In genomic region chr2:88606371-88607030, GRCh38 we compare ENCODE assay signal across 12 cellular contexts. TPM values are rescaled to one million over a fixed set of nuclear protein-coding genes. Genes with fewer than 3 reads are reported as not detected.
DNase-seq lines count a peak whose midpoint lies in the region; ATAC-seq and TF ChIP-seq lines count a peak whose summit lies in the region.
"Had no signal": no experiment of that assay in that cellular context is flagged by ENCODE, and none has a peak within 500 bp of the region (broad histone marks: within the 10 kb centered on the region; RNA-seq: fewer than 3 reads in every experiment).

No MANE protein-coding gene starts in this region.

- H3K36me3 ChIP-seq in GM23338 (ENCODE audit: insufficient read depth) = no peaks in the 10 kb centered on the region; the same call in 1 of the 2 replicates

- H3K4me3 Mint-ChIP-seq in T-helper 2 cell treated with Interferon-gamma antibody and Interleukin-4, amounts not matched to agents 5 μg/mL and 100 μg/mL, for 36 hours = no peak overlapping the region
- H3K4me3 Mint-ChIP-seq in GM23338 = no peak overlapping the region

- peaks cover 21% of the 10 kb centered on the region; the same call in 1 of the 2 replicates for H3K79me2 ChIP-seq in GM23338 (replicated peaks; ENCODE audit: insufficient read depth)

- H3K36me3 Mint-ChIP-seq in T-helper 2 cell treated with Interferon-gamma antibody and Interleukin-4, amounts not matched to agents 5 μg/mL and 100 μg/mL, for 36 hours (ENCODE audit: low read depth) = peaks cover 4% of the 10 kb centered on the region
- no peaks in the 10 kb centered on the region; the same call in 2 of the 3 replicates for H3K36me3 Mint-ChIP-seq in GM23338 (ENCODE audit: low read depth)

- peak; percentile 86 for ATAC-seq in GM18868 (IDR thresholded peaks at IDR 0.05; ENCODE audit: unreplicated experiment)
- ATAC-seq in GM21529 (IDR thresholded peaks at IDR 0.05; ENCODE audit: unreplicated experiment) = peak; percentile 80
- ATAC-seq in HG03135 (IDR thresholded peaks at IDR 0.05; ENCODE audit: unreplicated experiment) = peak; percentile 82
- ATAC-seq in GM23338 = no peak
- ATAC-seq in left lobe of liver = no peak

- H3K4me2 ChIP-seq in GM23338 = no peak overlapping the region

- no peak overlapping the region for H3K27ac Mint-ChIP-seq in T-helper 2 cell treated with Interferon-gamma antibody and Interleukin-4, amounts not matched to agents 5 μg/mL and 100 μg/mL, for 36 hours
- H3K27ac Mint-ChIP-seq in GM23338 = no peak overlapping the region

- peaks cover 4% of the 10 kb centered on the region for H3K4me1 Mint-ChIP-seq in T-helper 2 cell treated with Interferon-gamma antibody and Interleukin-4, amounts not matched to agents 5 μg/mL and 100 μg/mL, for 36 hours (ENCODE audit: low read depth)
- peaks cover 23% of the 10 kb centered on the region for H3K4me1 Mint-ChIP-seq in GM23338

- no peak for TF ChIP-seq CTCF in GM23338 (conservative IDR thresholded peaks at IDR 0.05; ENCODE audit: low read depth in 2 of 2)

- no peaks in the 10 kb centered on the region for H3K9me3 Mint-ChIP-seq in T-helper 2 cell treated with Interferon-gamma antibody and Interleukin-4, amounts not matched to agents 5 μg/mL and 100 μg/mL, for 36 hours
- H3K9me3 Mint-ChIP-seq in GM23338 = no peaks in the 10 kb centered on the region

- DNase-seq in germinal center (ENCODE audit: low spot score) = peak; percentile 70
- no peak for DNase-seq in T-helper 2 cell treated with Interferon-gamma antibody and Interleukin-4, amounts not matched to agents 5 μg/mL and 100 μg/mL, for 36 hours (ENCODE audit: low spot score)
- DNase-seq in GM23338 (ENCODE audit: low spot score) = no peak
- no peak for DNase-seq in left lobe of liver (ENCODE audit: low spot score)
- no peak for DNase-seq in NCI-H446 (lab: John Stamatoyannopoulos, UW)
- DNase-seq: DMS79 treated with DMSO at 0.1 percent for 48 hours, erythroblast, NCI-H187 had no signal

- H3K27me3 Mint-ChIP-seq in T-helper 2 cell treated with Interferon-gamma antibody and Interleukin-4, amounts not matched to agents 5 μg/mL and 100 μg/mL, for 36 hours (ENCODE audit: low read depth) = no peaks in the 10 kb centered on the region
- no peaks in the 10 kb centered on the region for H3K27me3 Mint-ChIP-seq in GM23338 (ENCODE audit: insufficient read depth, low read depth, poor library complexity)

- H3K27ac ChIP-seq in GM23338 (ENCODE audit: low read depth) = no peak overlapping the region
- H3K27ac ChIP-seq: parathyroid adenoma had no signal

- no peaks in the 10 kb centered on the region for H4K20me1 ChIP-seq in GM23338 (replicated peaks; ENCODE audit: insufficient read depth)

- H3K4me3 ChIP-seq in GM23338 = no peak overlapping the region

- no peaks in the 10 kb centered on the region for H3K27me3 ChIP-seq in GM23338 (ENCODE audit: insufficient read depth)

- no peaks in the 10 kb centered on the region for H3K9me2 ChIP-seq in GM23338 (ENCODE audit: insufficient read depth)

- H3F3A ChIP-seq in GM23338 (replicated peaks; ENCODE audit: low read depth) = no peaks in the 10 kb centered on the region

- no peak overlapping the region for H2AFZ ChIP-seq in GM23338
- H2AFZ ChIP-seq: parathyroid adenoma had no signal

- H3K4me1 ChIP-seq in GM23338 (ENCODE audit: insufficient read depth) = peaks cover 23% of the 10 kb centered on the region
- H3K4me1 ChIP-seq: parathyroid adenoma had no signal

TF ChIP-seq in GM23338, 12 proteins besides CTCF, POLR2A, EP300 and RAD21:
- TF ChIP-seq STAT1 (IDR thresholded peaks at IDR 0.05; ENCODE audit: unreplicated experiment) (no peak), ZNF331 (CRISPR knock-in tag; IDR thresholded peaks at IDR 0.05; ENCODE audit: low read depth) (no peak), REST (IDR thresholded peaks at IDR 0.05; ENCODE audit: unreplicated experiment) (no peak), CREB1 (CRISPR knock-in tag; IDR thresholded peaks at IDR 0.05; ENCODE audit: low read depth) (no peak), POLR2AphosphoS5 (IDR thresholded peaks at IDR 0.05; ENCODE audit: low read depth) (no peak), JUNB (IDR thresholded peaks at IDR 0.05; ENCODE audit: unreplicated experiment) (no peak)
TF ChIP-seq in GM23338: peak in this region for 0.

RNA-seq across cellular contexts. Expression of gene EIF2AK3, which starts 20.8 kb away (rescaled TPM):
- total RNA-seq in GM23338 (2014; rRNA removed; shearing (Covaris generic)) = 23.2 and 24.2 TPM in 2 replicates
- 4.3 and 5.9 TPM in 2 replicates for polyA plus RNA-seq in GM23338 (2016; fragmentation: Nextera tagmentation; extraction: Ambion mirVana)
- total RNA-seq in left lobe of liver = 11.8 TPM

Comparison
In these comparisons a context has a peak if more than half of its experiments do, and no peak if none do; other contexts are left out.
1. ATAC-seq: peak in GM18868 (single experiment), GM21529 (single experiment) and HG03135 (single experiment); none in GM23338 (single experiment) and left lobe of liver (single experiment).